In the genomic region with DNA sequence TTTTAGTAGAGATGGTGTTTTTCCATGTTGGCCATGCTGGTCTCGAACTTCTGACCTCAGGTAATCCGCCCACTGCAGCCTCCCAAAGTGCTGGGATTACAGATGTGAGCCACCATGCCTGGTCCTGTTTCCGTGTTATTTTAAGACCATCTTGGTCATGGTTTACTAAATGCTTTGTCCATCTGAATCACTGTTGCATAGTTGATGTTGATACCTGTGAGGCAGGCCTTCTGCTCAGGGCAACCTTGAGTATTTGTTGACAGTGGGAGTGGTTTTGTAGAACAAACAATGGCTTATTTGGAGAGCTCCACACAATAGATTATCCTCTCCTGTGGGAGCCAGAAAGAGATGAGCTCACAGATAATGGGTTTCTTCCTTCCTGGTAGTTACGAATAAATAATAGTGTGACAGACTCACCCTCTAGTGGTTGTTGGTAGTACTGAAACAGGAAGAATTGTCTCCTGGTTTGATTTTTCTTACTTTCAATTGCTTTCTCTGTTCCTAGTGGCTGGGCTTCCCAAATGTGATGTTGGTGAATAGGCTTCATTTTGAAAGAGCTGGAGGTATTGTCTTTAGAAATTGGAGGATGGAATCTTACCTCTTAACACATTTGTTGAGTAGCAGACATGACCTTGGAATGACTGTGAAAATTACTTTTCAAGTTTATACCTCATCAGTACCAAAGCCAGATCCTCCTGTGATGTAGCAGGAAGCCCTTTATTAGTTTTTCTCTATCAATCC, we compare ENCODE assay signal across 8 cellular contexts. TPM values are rescaled to one million over a fixed set of nuclear protein-coding genes. Genes with fewer than 3 reads are reported as not detected.
A peak's percentile ranks its signal among the peaks of the same experiment; 100 is the strongest.
DNase-seq lines count a peak whose midpoint lies in the region; ATAC-seq, FAIRE-seq and TF ChIP-seq lines count a peak whose summit lies in the region.

No MANE protein-coding gene starts in this region.

- H3K36me3 Mint-ChIP-seq in activated T-helper 2 cell treated with anti-CD3 and anti-CD28 coated beads, Interferon-gamma antibody, Interleukin-2, Interleukin-4, amounts not matched to agents 10 μg/mL and 5 μg/mL and 100 μg/mL, durations not matched to agents 14 hours and 24 hours and 36 hours (ENCODE audit: low read depth) = peaks cover 21% of the 10 kb centered on the region

- H3K9me3 Mint-ChIP-seq in activated T-helper 2 cell treated with anti-CD3 and anti-CD28 coated beads, Interferon-gamma antibody, Interleukin-2, Interleukin-4, amounts not matched to agents 10 μg/mL and 5 μg/mL and 100 μg/mL, durations not matched to agents 14 hours and 24 hours and 36 hours = no peaks in the 10 kb centered on the region

- DNase-seq in DMS53 treated with DMSO at 0.1 percent for 48 hours (lab: John Stamatoyannopoulos, UW; ENCODE audit: unreplicated experiment) (peak; percentile 83), NCI-H446 treated with DMSO at 0.1 percent for 48 hours (lab: John Stamatoyannopoulos, UW) (peak; percentile 35), pancreas (peak in 2 of 6 donors; percentile 45 to 51)
- no peak for DNase-seq in activated T-helper 2 cell treated with anti-CD3 and anti-CD28 coated beads, Interferon-gamma antibody, Interleukin-2, Interleukin-4, amounts not matched to agents 10 μg/mL and 5 μg/mL and 100 μg/mL, durations not matched to agents 14 hours and 24 hours and 36 hours (ENCODE audit: low spot score)
- no peak for DNase-seq in activated CD8-positive, alpha-beta memory T cell treated with anti-CD3 and anti-CD28 coated beads, Interleukin-2, amount 50 U/mL, for 4 hours

- H3K27me3 Mint-ChIP-seq in activated T-helper 2 cell treated with anti-CD3 and anti-CD28 coated beads, Interferon-gamma antibody, Interleukin-2, Interleukin-4, amounts not matched to agents 10 μg/mL and 5 μg/mL and 100 μg/mL, durations not matched to agents 14 hours and 24 hours and 36 hours (ENCODE audit: low read depth) = no peaks in the 10 kb centered on the region

- H3K27ac ChIP-seq in gastroesophageal sphincter (peak overlapping the region; percentile 62 to 74 (median 68)), pancreas (peak overlapping the region; percentile 19 to 73 (median 49))

- H3K36me3 ChIP-seq in gastroesophageal sphincter (peaks cover 7 to 73% of the 10 kb centered on the region in 2 donors), pancreas (peaks cover 15 to 61% (median 44%) of the 10 kb centered on the region in 3 donors)

- H3K4me1 ChIP-seq in gastroesophageal sphincter (peaks cover 9 to 52% (median 16%) of the 10 kb centered on the region in 3 donors), pancreas (peaks cover 36 to 49% (median 37%) of the 10 kb centered on the region in 3 donors)

- TF ChIP-seq CTCF in gastroesophageal sphincter (IDR thresholded peaks at IDR 0.05) (peak; percentile 85 to 97 (median 91)), pancreas (IDR thresholded peaks at IDR 0.05) (peak; percentile 72 to 80 (median 74))

- no peak for TF ChIP-seq POLR2A in gastroesophageal sphincter (IDR thresholded peaks at IDR 0.05)

- H3K4me3 Mint-ChIP-seq in activated T-helper 2 cell treated with anti-CD3 and anti-CD28 coated beads, Interferon-gamma antibody, Interleukin-2, Interleukin-4, amounts not matched to agents 10 μg/mL and 5 μg/mL and 100 μg/mL, durations not matched to agents 14 hours and 24 hours and 36 hours (ENCODE audit: low read depth) = no peak overlapping the region

- no peak for TF ChIP-seq EP300 in gastroesophageal sphincter (IDR thresholded peaks at IDR 0.05)

- FAIRE-seq in pancreas (lab: Jason Lieb, UNC) = peak; percentile 75

- H3K27ac Mint-ChIP-seq in activated T-helper 2 cell treated with anti-CD3 and anti-CD28 coated beads, Interferon-gamma antibody, Interleukin-2, Interleukin-4, amounts not matched to agents 10 μg/mL and 5 μg/mL and 100 μg/mL, durations not matched to agents 14 hours and 24 hours and 36 hours = peak overlapping the region; percentile 53

- H3K4me1 Mint-ChIP-seq in activated T-helper 2 cell treated with anti-CD3 and anti-CD28 coated beads, Interferon-gamma antibody, Interleukin-2, Interleukin-4, amounts not matched to agents 10 μg/mL and 5 μg/mL and 100 μg/mL, durations not matched to agents 14 hours and 24 hours and 36 hours (ENCODE audit: low read depth) = peaks cover 29% of the 10 kb centered on the region

- ATAC-seq in GM19395 (IDR thresholded peaks at IDR 0.05; ENCODE audit: unreplicated experiment) (peak; percentile 90), HG03439 (IDR thresholded peaks at IDR 0.05; ENCODE audit: unreplicated experiment) (peak; percentile 80), gastroesophageal sphincter (peak; percentile 58), pancreas (peak; percentile 68 to 87 (median 82))

- 0 to 42% methylated on average over 1 to 4 of the region's 4 CpGs for WGBS in gastroesophageal sphincter (ENCODE audit: low coverage in 1 of 2), 2 donors
- WGBS in pancreas, 2 donors = 42 to 46% methylated on average over 4 of the region's 4 CpGs

- H3K9me3 ChIP-seq in gastroesophageal sphincter (no peaks in the 10 kb centered on the region), pancreas (no peaks in the 10 kb centered on the region)

- H3K4me3 ChIP-seq in gastroesophageal sphincter (no peak overlapping the region), pancreas (no peak overlapping the region)

- H3K27me3 ChIP-seq in gastroesophageal sphincter (no peaks in the 10 kb centered on the region), pancreas (no peaks in the 10 kb centered on the region)

- intact Hi-C loops in activated T-helper 2 cell treated with anti-CD3 and anti-CD28 coated beads, Interferon-gamma antibody, Interleukin-2, Interleukin-4, amounts not matched to agents 10 μg/mL and 5 μg/mL and 100 μg/mL, durations not matched to agents 14 hours and 24 hours and 36 hours (cut with micrococcal nuclease) = loop anchor here (1.0 to 2.0 kb wide), 4 partner anchors 50 to 232 kb away; a partner anchor contains a TSS
- intact Hi-C loops in pancreas (cut with DNase I) = loop anchor here in 2 of 3 donors (5.0 kb wide), 2 partner anchors 38 to 48 kb away; a partner anchor contains a TSS

RNA-seq across cellular contexts. Expression of a gene that starts 39.0 kb away (rescaled TPM):
- 6.2 and 7.5 TPM in 2 replicates for total RNA-seq in activated T-helper 2 cell treated with anti-CD3 and anti-CD28 coated beads, Interferon-gamma antibody, Interleukin-2, Interleukin-4, amounts not matched to agents 10 μg/mL and 5 μg/mL and 100 μg/mL, durations not matched to agents 14 hours and 24 hours and 36 hours
- total RNA-seq in gastroesophageal sphincter (100 to 1,000 TPM in 1 of 4 donors, 10 to 100 TPM in 3; 87.6 to 123 (median 93.8) TPM), pancreas (100 to 1,000 TPM; 113 to 203 (median 131) TPM)
- polyA plus RNA-seq in pancreas = 10 to 100 TPM; 42.7 to 73.1 TPM

RNA-seq across cellular contexts. Expression of a gene that starts 49.0 kb away (rescaled TPM):
- total RNA-seq in activated T-helper 2 cell treated with anti-CD3 and anti-CD28 coated beads, Interferon-gamma antibody, Interleukin-2, Interleukin-4, amounts not matched to agents 10 μg/mL and 5 μg/mL and 100 μg/mL, durations not matched to agents 14 hours and 24 hours and 36 hours = not detected in 2 replicates
- total RNA-seq in gastroesophageal sphincter (not detected), pancreas (not detected)
- under 1 TPM in 1 of 2 donors, not detected in 1; 0.05 TPM for polyA plus RNA-seq in pancreas

RNA-seq across cellular contexts. Expression of a gene that starts 59.3 kb away (rescaled TPM):
- 179 and 183 TPM in 2 replicates for total RNA-seq in activated T-helper 2 cell treated with anti-CD3 and anti-CD28 coated beads, Interferon-gamma antibody, Interleukin-2, Interleukin-4, amounts not matched to agents 10 μg/mL and 5 μg/mL and 100 μg/mL, durations not matched to agents 14 hours and 24 hours and 36 hours
- 100 to 1,000 TPM in 2 of 4 donors, 10 to 100 TPM in 2; 81.2 to 143 (median 97.0) TPM for total RNA-seq in gastroesophageal sphincter
- total RNA-seq in pancreas = 10 to 100 TPM; 32.1 to 65.3 (median 56.0) TPM
- polyA plus RNA-seq in pancreas = 10 to 100 TPM; 62.9 to 96.4 TPM

Comparison
In these comparisons a context has a peak if more than half of its experiments do, and no peak if none do; other contexts are left out.
1. DNase-seq: peak in DMS53 treated with DMSO at 0.1 percent for 48 hours (single experiment) and NCI-H446 treated with DMSO at 0.1 percent for 48 hours (single experiment); none in activated T-helper 2 cell treated with anti-CD3 and anti-CD28 coated beads, Interferon-gamma antibody, Interleukin-2, Interleukin-4, amounts not matched to agents 10 μg/mL and 5 μg/mL and 100 μg/mL, durations not matched to agents 14 hours and 24 hours and 36 hours (single experiment) and activated CD8-positive, alpha-beta memory T cell treated with anti-CD3 and anti-CD28 coated beads, Interleukin-2, amount 50 U/mL, for 4 hours (single experiment).
2. RNA of a gene that starts 39.0 kb away (total RNA-seq): 113 to 203 TPM in pancreas and 87.6 to 123 TPM in gastroesophageal sphincter; 6.2 to 7.5 TPM in activated T-helper 2 cell treated with anti-CD3 and anti-CD28 coated beads, Interferon-gamma antibody, Interleukin-2, Interleukin-4, amounts not matched to agents 10 μg/mL and 5 μg/mL and 100 μg/mL, durations not matched to agents 14 hours and 24 hours and 36 hours; every median in the first group is over 10 times any median in the second.
3. Peak in every context shown above with its lines, with median percentiles within 50 percentile points of each other: ATAC-seq.